Comparison of ENCODE assay signal across 20 cellular contexts in genomic region chr4:44368413-44369167, GRCh38.
"Had no signal": no experiment of that assay in that cellular context is flagged by ENCODE, and none has a peak within 500 bp of the region (broad histone marks: within the 10 kb centered on the region; RNA-seq: fewer than 3 reads in every experiment).

No MANE protein-coding gene starts in this region.

- H3K9me3 ChIP-seq: breast epithelium, esophagus squamous epithelium, gastrocnemius medialis, lower lobe of right lung, right atrium auricular region, transverse colon, uterus had no signal

- H3K36me3 ChIP-seq: breast epithelium, esophagus squamous epithelium, gastrocnemius medialis, lower lobe of right lung, right atrium auricular region, transverse colon, uterus had no signal

- H3K27me3 ChIP-seq: breast epithelium, esophagus squamous epithelium, gastrocnemius medialis, right atrium auricular region, transverse colon, uterus had no signal

- DNase-seq: activated CD4-positive, alpha-beta T cell treated with anti-CD3 and anti-CD28 coated beads, Interleukin-2, amount 10 ng/mL, durations not matched to agents 7 days and 5 days; activated CD4-positive, CD25-positive, alpha-beta regulatory T cell treated with anti-CD3 and anti-CD28 coated beads, Interleukin-2, amount 50 U/mL, for 72 hours; activated CD8-positive, alpha-beta memory T cell treated with anti-CD3 and anti-CD28 coated beads, Interleukin-2, amount 10 ng/mL, durations not matched to agents 7 days and 5 days; activated CD8-positive, alpha-beta T cell treated with anti-CD3 and anti-CD28 coated beads for 36 hours; activated gamma-delta T cell; activated T-cell treated with anti-CD3 and anti-CD28 coated beads for 4 hours; aorta; esophagus squamous epithelium; gastrocnemius medialis; kidney; lower lobe of right lung; naive thymus-derived CD4-positive, alpha-beta T cell; stimulated activated CD4-positive, alpha-beta T cell treated with anti-CD3 and anti-CD28 coated beads, Interleukin-4, amount 100 ng/mL, for 4 hours; stimulated activated naive CD8-positive, alpha-beta T cell treated with anti-CD3 and anti-CD28 coated beads, Interleukin-15, Interleukin-2, amounts not matched to agents 100 U/mL and 50 U/mL, for 24 hours; transverse colon; uterus had no signal

- H3K27ac ChIP-seq: breast epithelium, coronary artery, esophagus squamous epithelium, gastrocnemius medialis, lower lobe of right lung, right atrium auricular region, transverse colon, uterus had no signal

- FAIRE-seq: kidney had no signal

- H3K4me3 ChIP-seq: breast epithelium, coronary artery, esophagus squamous epithelium, gastrocnemius medialis, lower lobe of right lung, right atrium auricular region, transverse colon, uterus had no signal

- ATAC-seq: activated CD8-positive, alpha-beta memory T cell treated with anti-CD3 and anti-CD28 coated beads, Interleukin-2, amount 10 ng/mL, durations not matched to agents 7 days and 5 days; activated CD8-positive, alpha-beta T cell treated with anti-CD3 and anti-CD28 coated beads for 36 hours; gastrocnemius medialis; left lobe of liver; lower lobe of right lung; naive thymus-derived CD4-positive, alpha-beta T cell; stimulated activated naive CD8-positive, alpha-beta T cell treated with anti-CD3 and anti-CD28 coated beads, Interleukin-15, Interleukin-2, amounts not matched to agents 100 U/mL and 50 U/mL, for 24 hours had no signal
